Comparison of ENCODE assay signal across 8 cellular contexts in the genomic region with DNA sequence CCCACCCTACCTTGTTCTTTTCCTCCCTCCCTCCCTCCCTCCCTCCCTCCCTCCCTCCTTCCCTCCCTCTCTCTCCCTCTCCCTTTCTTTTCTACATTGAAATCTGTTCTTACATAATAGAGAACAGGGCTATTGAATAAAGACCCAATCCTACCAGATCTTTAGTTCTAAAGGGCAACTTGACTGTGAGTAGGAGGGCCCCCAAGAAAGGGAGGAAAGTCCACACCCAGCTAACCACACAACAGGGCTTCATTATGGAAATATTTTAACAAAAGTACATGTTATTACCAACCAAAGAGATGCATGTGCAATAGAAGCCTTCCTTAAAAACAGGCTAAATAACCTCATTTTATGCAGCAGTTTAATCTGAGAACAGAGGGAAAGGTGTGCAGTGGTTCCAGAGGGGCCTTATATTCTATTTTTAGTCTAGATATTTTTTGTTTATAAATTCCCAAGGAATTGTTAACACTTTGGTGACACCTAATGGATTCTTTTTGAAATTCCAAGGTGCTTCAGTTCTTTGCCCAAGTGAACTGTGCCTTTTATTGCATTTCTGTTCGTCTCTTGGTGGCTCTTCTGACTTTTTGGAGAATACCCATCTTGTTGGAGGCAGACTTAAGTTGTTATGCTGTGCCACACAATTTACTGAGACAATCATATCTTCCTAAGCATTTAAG.
A peak's percentile ranks its signal among the peaks of the same experiment; 100 is the strongest.
DNase-seq lines count a peak whose midpoint lies in the region; ATAC-seq, FAIRE-seq and TF ChIP-seq lines count a peak whose summit lies in the region.

No MANE protein-coding gene starts in this region.

- ATAC-seq in HG03460 (IDR thresholded peaks at IDR 0.05; ENCODE audit: unreplicated experiment): no peak
- no peak for ATAC-seq in GM21447 (IDR thresholded peaks at IDR 0.05; ENCODE audit: unreplicated experiment)

- no peaks in the 10 kb centered on the region for H3K9me3 Mint-ChIP-seq in activated CD4-positive, alpha-beta memory T cell treated with anti-CD3 and anti-CD28 coated beads for 36 hours

- peak overlapping the region; percentile 30 for H3K27ac Mint-ChIP-seq in activated CD4-positive, alpha-beta memory T cell treated with anti-CD3 and anti-CD28 coated beads for 36 hours

- peaks cover 5 to 13% of the 10 kb centered on the region in 2 experiments for H3K36me3 ChIP-seq in HEK293 (ENCODE audit: control insufficient read depth in 2 of 2, insufficient read depth in 1 of 2, low read length in 2 of 2)

- no peak overlapping the region for H3K4me3 Mint-ChIP-seq in activated CD4-positive, alpha-beta memory T cell treated with anti-CD3 and anti-CD28 coated beads for 36 hours

- no peaks in the 10 kb centered on the region for H3K9me3 ChIP-seq in HEK293 (ENCODE audit: control insufficient read depth, insufficient read depth, low read depth, low read length)

- POLR2A ChIA-PET in HEK293 (lab: Yijun Ruan, JAX): no interaction called here
- POLR2A ChIA-PET in activated CD4-positive, alpha-beta memory T cell treated with anti-CD3 and anti-CD28 coated beads for 36 hours (lab: Charles Lee): interaction anchor here (0.9 kb wide), 1 partner anchor 16 kb away, joined by 3 read pairs; no protein-coding TSS in a partner anchor

- peaks cover 12% of the 10 kb centered on the region for H3K4me1 ChIP-seq in HEK293 (ENCODE audit: control insufficient read depth, insufficient read depth, low read length)

- no peaks in the 10 kb centered on the region for H3K27me3 Mint-ChIP-seq in activated CD4-positive, alpha-beta memory T cell treated with anti-CD3 and anti-CD28 coated beads for 36 hours

- H3K4me3 ChIP-seq in HEK293 (ENCODE audit: low read depth, low read length): no peak overlapping the region

- peaks cover 63% of the 10 kb centered on the region for H3K4me1 Mint-ChIP-seq in activated CD4-positive, alpha-beta memory T cell treated with anti-CD3 and anti-CD28 coated beads for 36 hours (ENCODE audit: low read depth)

- H3K36me3 Mint-ChIP-seq in activated CD4-positive, alpha-beta memory T cell treated with anti-CD3 and anti-CD28 coated beads for 36 hours: peaks cover 30% of the 10 kb centered on the region

- 0 out of 2 replicates have a peak, but pooled peaks have one; percentile 43 for TF ChIP-seq CTCF in HEK293 (tag by site-specific recombination; IDR thresholded peaks at IDR 0.05)

- intact Hi-C loops in activated CD4-positive, alpha-beta memory T cell treated with anti-CD3 and anti-CD28 coated beads for 36 hours (cut with micrococcal nuclease): loop anchor here (2.0 to 5.0 kb wide), 2 partner anchors 34 to 243 kb away; a partner anchor contains a TSS

- H3K27ac ChIP-seq in HEK293 (ENCODE audit: extremely low read depth, low read depth, low read length): no peak overlapping the region

- CTCF ChIA-PET in HEK293 (lab: Yijun Ruan, JAX): interaction anchor here (0.6 to 17.9 kb wide), 27 partner anchors 12 to 229 kb away, joined by 3 to 219 read pairs (median 5); no protein-coding TSS in a partner anchor
- CTCF ChIA-PET in activated CD4-positive, alpha-beta memory T cell treated with anti-CD3 and anti-CD28 coated beads for 36 hours (lab: Charles Lee): interaction anchor here (0.7 to 6.3 kb wide), 13 partner anchors 8 to 146 kb away, joined by 3 to 161 read pairs (median 8); a partner anchor contains a TSS

- peak; percentile 65 for FAIRE-seq in islet of Langerhans (lab: Jason Lieb, UNC)

- DNase-seq in Ammon's horn (ENCODE audit: low spot score): peak; percentile 10
- no peak for DNase-seq in activated CD4-positive, alpha-beta memory T cell treated with anti-CD3 and anti-CD28 coated beads for 36 hours
- DNase-seq in amniotic stem cell (lab: John Stamatoyannopoulos, UW): no peak
- DNase-seq in stimulated activated CD4-positive, alpha-beta T cell treated with anti-CD3 and anti-CD28 coated beads, Interleukin-4, amount 100 ng/mL, for 1 hour: no peak

TF ChIP-seq in HEK293, 187 proteins besides CTCF, POLR2A, EP300 and RAD21:
- no peak for TF ChIP-seq ZNF660 (tag by site-specific recombination; IDR thresholded peaks at IDR 0.05)
- TF ChIP-seq ZNF654 (tag by site-specific recombination; IDR thresholded peaks at IDR 0.05; ENCODE audit: low read depth): peak; percentile 87
- TF ChIP-seq, protein P1, sequence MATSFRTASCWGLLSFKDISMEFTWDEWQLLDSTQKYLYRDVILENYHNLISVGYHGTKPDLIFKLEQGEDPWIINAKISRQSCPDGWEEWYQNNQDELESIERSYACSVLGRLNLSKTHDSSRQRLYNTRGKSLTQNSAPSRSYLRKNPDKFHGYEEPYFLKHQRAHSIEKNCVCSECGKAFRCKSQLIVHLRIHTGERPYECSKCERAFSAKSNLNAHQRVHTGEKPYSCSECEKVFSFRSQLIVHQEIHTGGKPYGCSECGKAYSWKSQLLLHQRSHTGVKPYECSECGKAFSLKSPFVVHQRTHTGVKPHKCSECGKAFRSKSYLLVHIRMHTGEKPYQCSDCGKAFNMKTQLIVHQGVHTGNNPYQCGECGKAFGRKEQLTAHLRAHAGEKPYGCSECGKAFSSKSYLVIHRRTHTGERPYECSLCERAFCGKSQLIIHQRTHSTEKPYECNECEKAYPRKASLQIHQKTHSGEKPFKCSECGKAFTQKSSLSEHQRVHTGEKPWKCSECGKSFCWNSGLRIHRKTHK (tag by site-specific recombination; IDR thresholded peaks at IDR 0.05): no peak
- TF ChIP-seq FEZF1 (tag by site-specific recombination; IDR thresholded peaks at IDR 0.05): no peak
